Comparison of ENCODE assay signal across 21 cellular contexts in the genomic region with DNA sequence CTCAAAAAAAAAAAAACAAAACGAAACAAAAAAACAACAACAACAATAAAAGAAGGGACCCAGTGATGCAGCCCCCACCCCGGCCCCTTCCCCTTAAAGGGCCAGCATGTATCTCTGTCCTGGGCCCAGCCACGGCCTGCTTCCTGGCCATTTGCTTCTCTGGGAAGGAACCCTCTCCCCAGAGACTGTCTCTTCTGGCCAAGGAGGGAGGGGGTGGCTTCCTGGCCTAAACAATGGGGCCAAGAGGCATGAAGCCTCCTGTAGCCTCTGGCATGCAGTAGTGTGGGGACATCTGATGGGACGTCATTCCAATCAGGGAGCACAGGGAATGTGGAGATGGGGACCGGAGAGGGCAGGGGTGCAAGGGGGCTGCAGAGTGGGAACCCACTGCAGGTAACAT. TPM values are rescaled to one million over a fixed set of nuclear protein-coding genes. Genes with fewer than 3 reads are reported as not detected.
"Had no signal": no experiment of that assay in that cellular context is flagged by ENCODE, and none has a peak within 500 bp of the region (broad histone marks: within the 10 kb centered on the region; RNA-seq: fewer than 3 reads in every experiment).

No MANE protein-coding gene starts in this region.

- H3K36me3 Mint-ChIP-seq: natural killer cell treated with Interleukin-12 subunit alpha and Interleukin-12 subunit beta and Interleukin-15 and Interleukin-18, amount 100 ng/mL, for 72 hours; neural progenitor cell had no signal

- H3K4me3 Mint-ChIP-seq: memory B cell; natural killer cell treated with Interleukin-12 subunit alpha and Interleukin-12 subunit beta and Interleukin-15 and Interleukin-18, amount 100 ng/mL, for 72 hours; neural progenitor cell had no signal

- H3K27ac Mint-ChIP-seq: memory B cell; natural killer cell treated with Interleukin-12 subunit alpha and Interleukin-12 subunit beta and Interleukin-15 and Interleukin-18, amount 100 ng/mL, for 72 hours; neural progenitor cell; progenitor cell of endocrine pancreas had no signal

- DNase-seq: erythroblast; foreskin keratinocyte; head of caudate nucleus; hypothalamus; kidney glomerular epithelial cell; lower lobe of right lung; midbrain; occipital lobe; pancreas; right lobe of liver; stimulated activated CD4-positive, alpha-beta T cell treated with anti-CD3 and anti-CD28 coated beads, Interleukin-4, amount 100 ng/mL, for 24 hours; stimulated activated naive CD4-positive, alpha-beta T cell; stomach; trophoblast cell; uterus had no signal

- H3K27ac ChIP-seq: foreskin keratinocyte, lower lobe of right lung, neural progenitor cell, pancreas, right lobe of liver, stomach, uterus had no signal

- ATAC-seq: foreskin keratinocyte; left lobe of liver; lower lobe of right lung; natural killer cell treated with Interleukin-12 subunit alpha and Interleukin-12 subunit beta and Interleukin-15 and Interleukin-18, amount 100 ng/mL, for 72 hours; pancreas had no signal

- H3K9me3 ChIP-seq: lower lobe of right lung, pancreas, right lobe of liver, stomach, uterus had no signal

- H3K9me3 Mint-ChIP-seq: memory B cell; natural killer cell treated with Interleukin-12 subunit alpha and Interleukin-12 subunit beta and Interleukin-15 and Interleukin-18, amount 100 ng/mL, for 72 hours had no signal

- FAIRE-seq: islet of Langerhans, pancreas had no signal

- H3K4me2 ChIP-seq: neural progenitor cell had no signal

- H2AFZ ChIP-seq: neural progenitor cell had no signal

- H3K36me3 ChIP-seq: lower lobe of right lung, neural progenitor cell, pancreas, right lobe of liver, stomach, uterus had no signal

- H3K9ac ChIP-seq: neural progenitor cell had no signal

- H3K4me3 ChIP-seq: lower lobe of right lung, neural progenitor cell, pancreas, right lobe of liver, stomach, uterus had no signal

- H3K27me3 ChIP-seq: foreskin keratinocyte, neural progenitor cell, pancreas, right lobe of liver, uterus had no signal

- H3K4me1 ChIP-seq: foreskin keratinocyte, neural progenitor cell, pancreas, right lobe of liver, stomach, uterus had no signal

- H3K27me3 Mint-ChIP-seq: memory B cell; natural killer cell treated with Interleukin-12 subunit alpha and Interleukin-12 subunit beta and Interleukin-15 and Interleukin-18, amount 100 ng/mL, for 72 hours; progenitor cell of endocrine pancreas had no signal

RNA-seq across cellular contexts. Expression of gene PDGFB, which starts 25.5 kb away (rescaled TPM):
- total RNA-seq: natural killer cell treated with Interleukin-12 subunit alpha and Interleukin-12 subunit beta and Interleukin-15 and Interleukin-18, amount 100 ng/mL, for 72 hours had no signal
